In genomic region chr3:44647771-44648170, GRCh38 we compare ENCODE assay signal across 1 cellular context.
TF ChIP-seq lines count a peak whose summit lies in the region.

No MANE protein-coding gene starts in this region.

TF ChIP-seq in SK-N-SH treated with all-trans-retinoic acid at 6 μM for 48 hours, 23 proteins besides CTCF, POLR2A, EP300 and RAD21 (continued from another document):
- TF ChIP-seq PATZ1 (CRISPR knock-in tag; IDR thresholded peaks at IDR 0.05; ENCODE audit: borderline replicate concordance) (no peak), ZFP3 (CRISPR knock-in tag; IDR thresholded peaks at IDR 0.05) (no peak), BACH2 (CRISPR knock-in tag; IDR thresholded peaks at IDR 0.05; ENCODE audit: borderline replicate concordance) (no peak), OSR1 (CRISPR knock-in tag; IDR thresholded peaks at IDR 0.05) (no peak), CSDC2 (CRISPR knock-in tag; IDR thresholded peaks at IDR 0.05) (no peak), GLIS3 (CRISPR knock-in tag; IDR thresholded peaks at IDR 0.05) (no peak)
- TF ChIP-seq, protein P1, sequence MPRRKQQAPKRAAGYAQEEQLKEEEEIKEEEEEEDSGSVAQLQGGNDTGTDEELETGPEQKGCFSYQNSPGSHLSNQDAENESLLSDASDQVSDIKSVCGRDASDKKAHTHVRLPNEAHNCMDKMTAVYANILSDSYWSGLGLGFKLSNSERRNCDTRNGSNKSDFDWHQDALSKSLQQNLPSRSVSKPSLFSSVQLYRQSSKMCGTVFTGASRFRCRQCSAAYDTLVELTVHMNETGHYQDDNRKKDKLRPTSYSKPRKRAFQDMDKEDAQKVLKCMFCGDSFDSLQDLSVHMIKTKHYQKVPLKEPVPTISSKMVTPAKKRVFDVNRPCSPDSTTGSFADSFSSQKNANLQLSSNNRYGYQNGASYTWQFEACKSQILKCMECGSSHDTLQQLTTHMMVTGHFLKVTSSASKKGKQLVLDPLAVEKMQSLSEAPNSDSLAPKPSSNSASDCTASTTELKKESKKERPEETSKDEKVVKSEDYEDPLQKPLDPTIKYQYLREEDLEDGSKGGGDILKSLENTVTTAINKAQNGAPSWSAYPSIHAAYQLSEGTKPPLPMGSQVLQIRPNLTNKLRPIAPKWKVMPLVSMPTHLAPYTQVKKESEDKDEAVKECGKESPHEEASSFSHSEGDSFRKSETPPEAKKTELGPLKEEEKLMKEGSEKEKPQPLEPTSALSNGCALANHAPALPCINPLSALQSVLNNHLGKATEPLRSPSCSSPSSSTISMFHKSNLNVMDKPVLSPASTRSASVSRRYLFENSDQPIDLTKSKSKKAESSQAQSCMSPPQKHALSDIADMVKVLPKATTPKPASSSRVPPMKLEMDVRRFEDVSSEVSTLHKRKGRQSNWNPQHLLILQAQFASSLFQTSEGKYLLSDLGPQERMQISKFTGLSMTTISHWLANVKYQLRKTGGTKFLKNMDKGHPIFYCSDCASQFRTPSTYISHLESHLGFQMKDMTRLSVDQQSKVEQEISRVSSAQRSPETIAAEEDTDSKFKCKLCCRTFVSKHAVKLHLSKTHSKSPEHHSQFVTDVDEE (CRISPR knock-in tag; IDR thresholded peaks at IDR 0.05), result no peak
- TF ChIP-seq, protein P2, sequence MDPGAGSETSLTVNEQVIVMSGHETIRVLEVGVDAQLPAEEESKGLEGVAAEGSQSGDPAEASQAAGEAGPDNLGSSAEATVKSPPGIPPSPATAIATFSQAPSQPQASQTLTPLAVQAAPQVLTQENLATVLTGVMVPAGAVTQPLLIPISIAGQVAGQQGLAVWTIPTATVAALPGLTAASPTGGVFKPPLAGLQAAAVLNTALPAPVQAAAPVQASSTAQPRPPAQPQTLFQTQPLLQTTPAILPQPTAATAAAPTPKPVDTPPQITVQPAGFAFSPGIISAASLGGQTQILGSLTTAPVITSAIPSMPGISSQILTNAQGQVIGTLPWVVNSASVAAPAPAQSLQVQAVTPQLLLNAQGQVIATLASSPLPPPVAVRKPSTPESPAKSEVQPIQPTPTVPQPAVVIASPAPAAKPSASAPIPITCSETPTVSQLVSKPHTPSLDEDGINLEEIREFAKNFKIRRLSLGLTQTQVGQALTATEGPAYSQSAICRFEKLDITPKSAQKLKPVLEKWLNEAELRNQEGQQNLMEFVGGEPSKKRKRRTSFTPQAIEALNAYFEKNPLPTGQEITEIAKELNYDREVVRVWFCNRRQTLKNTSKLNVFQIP (CRISPR knock-in tag; IDR thresholded peaks at IDR 0.05; ENCODE audit: borderline replicate concordance, low read depth), result no peak
